16 cellular contexts compared by ENCODE assay signal in the genomic region with DNA sequence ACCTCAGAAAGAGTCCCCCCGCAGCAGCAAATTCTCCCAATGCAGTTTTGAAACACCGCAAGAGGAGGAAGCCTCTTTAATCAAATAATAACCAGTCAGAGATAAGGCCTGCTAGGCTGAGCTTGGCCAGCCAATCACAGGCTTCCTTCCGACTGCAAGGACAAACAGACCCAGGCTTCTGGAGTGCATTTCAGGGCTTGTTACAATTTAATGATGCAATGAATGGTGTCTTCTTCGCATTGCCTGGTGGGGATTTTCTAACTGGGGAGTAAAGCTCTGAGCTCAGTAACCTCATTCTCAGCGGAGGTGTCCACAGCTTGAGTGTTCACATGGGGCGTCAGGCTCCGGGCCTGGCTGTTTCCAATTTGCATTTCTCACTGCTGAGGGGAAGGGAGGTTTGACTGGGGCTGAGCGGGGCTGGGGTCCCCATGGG. TPM values are rescaled to one million over a fixed set of nuclear protein-coding genes. Genes with fewer than 3 reads are reported as not detected.
DNase-seq lines count a peak whose midpoint lies in the region; ATAC-seq and TF ChIP-seq lines count a peak whose summit lies in the region.
"Had no signal": no experiment of that assay in that cellular context is flagged by ENCODE, and none has a peak within 500 bp of the region (broad histone marks: within the 10 kb centered on the region; RNA-seq: fewer than 3 reads in every experiment).

No MANE protein-coding gene starts in this region.

- DNase-seq in Caco-2 (peak; percentile 60 to 76), adipocyte (ENCODE audit: low read depth) (no peak), right lobe of liver (peak; percentile 83 to 94 (median 93)), activated T-cell treated with anti-CD3 and anti-CD28 coated beads for 4 hours (no peak)
- no peak for DNase-seq in natural killer cell treated with Interleukin-12 subunit alpha and Interleukin-12 subunit beta and Interleukin-15 and Interleukin-18, amount 100 ng/mL, for 72 hours (ENCODE audit: low spot score)
- DNase-seq: activated naive CD4-positive, alpha-beta T cell treated with Interleukin-2 at 50 U/mL for 16 hours; brain microvascular endothelial cell; NCI-H1092; NCI-H2227 treated with DMSO at 0.1 percent for 48 hours; nephron progenitor cell; stimulated activated CD4-positive, alpha-beta T cell treated with anti-CD3 and anti-CD28 coated beads, Interleukin-2, amount 100 ng/mL, for 48 hours had no signal

- peak overlapping the region; percentile 39 for H3K4me3 Mint-ChIP-seq in Caco-2 (ENCODE audit: unreplicated experiment)
- no peak overlapping the region for H3K4me3 Mint-ChIP-seq in natural killer cell treated with Interleukin-12 subunit alpha and Interleukin-12 subunit beta and Interleukin-15 and Interleukin-18, amount 100 ng/mL, for 72 hours
- H3K4me3 Mint-ChIP-seq: nephron progenitor cell had no signal

- no TSS peak for BruUV-seq in Caco-2 (replicated peaks; lab: Mats Ljungman, UMichigan)

- H3K36me3 Mint-ChIP-seq in Caco-2 (ENCODE audit: insufficient read depth, unreplicated experiment): no peaks in the 10 kb centered on the region
- H3K36me3 Mint-ChIP-seq in natural killer cell treated with Interleukin-12 subunit alpha and Interleukin-12 subunit beta and Interleukin-15 and Interleukin-18, amount 100 ng/mL, for 72 hours: no peaks in the 10 kb centered on the region

- POLR2A ChIA-PET in Caco-2 (lab: Charles Lee): interaction anchor here (0.7 to 1.0 kb wide), 2 partner anchors 36 to 93 kb away, joined by 3 read pairs; no protein-coding TSS in a partner anchor

- peaks cover 14% of the 10 kb centered on the region for H3K4me1 ChIP-seq in Caco-2
- H3K4me1 ChIP-seq in adipocyte (ENCODE audit: control insufficient read depth, insufficient read depth, low read length): peaks cover 19% of the 10 kb centered on the region
- H3K4me1 ChIP-seq in right lobe of liver: peaks cover 0 to 43% (median 11%) of the 10 kb centered on the region in 4 donors
- H3K4me1 ChIP-seq: upper lobe of left lung had no signal

- H3K4me1 Mint-ChIP-seq in Caco-2 (ENCODE audit: low read depth, unreplicated experiment): peaks cover 13% of the 10 kb centered on the region
- H3K4me1 Mint-ChIP-seq in natural killer cell treated with Interleukin-12 subunit alpha and Interleukin-12 subunit beta and Interleukin-15 and Interleukin-18, amount 100 ng/mL, for 72 hours (ENCODE audit: low read depth in 2 of 2): no peaks in the 10 kb centered on the region

- TF ChIP-seq CTCF in Caco-2 (IDR thresholded peaks at IDR 0.05; ENCODE audit: insufficient read depth in 1 of 2, low read depth in 1 of 2, low read length in 1 of 2, severe bottlenecking in 1 of 2, unreplicated experiment in 1 of 2) (no peak), right lobe of liver (IDR thresholded peaks at IDR 0.05) (no peak)

- 4% methylated on average over 4 of the region's 8 CpGs for WGBS in right lobe of liver (ENCODE audit: insufficient coverage, low coverage, low lambda C conversion rate, missing lambda C conversion rate)

- peak overlapping the region; percentile 69 to 90 (median 72) for H3K27ac ChIP-seq in right lobe of liver
- H3K27ac ChIP-seq: brain microvascular endothelial cell had no signal

- no peaks in the 10 kb centered on the region for H3K27me3 ChIP-seq in Caco-2 (replicated peaks; ENCODE audit: control insufficient read depth, insufficient read depth, low read length)
- H3K27me3 ChIP-seq in adipocyte (replicated peaks; ENCODE audit: control insufficient read depth, insufficient read depth, low read length): no peaks in the 10 kb centered on the region
- no peaks in the 10 kb centered on the region for H3K27me3 ChIP-seq in right lobe of liver
- H3K27me3 ChIP-seq: brain microvascular endothelial cell, upper lobe of left lung had no signal

- peaks cover 2% of the 10 kb centered on the region for H3K9me3 Mint-ChIP-seq in Caco-2 (ENCODE audit: unreplicated experiment)
- H3K9me3 Mint-ChIP-seq in natural killer cell treated with Interleukin-12 subunit alpha and Interleukin-12 subunit beta and Interleukin-15 and Interleukin-18, amount 100 ng/mL, for 72 hours: no peaks in the 10 kb centered on the region
- H3K9me3 Mint-ChIP-seq: IgD-negative memory B cell had no signal

- H3K4me3 ChIP-seq in Caco-2 (ENCODE audit: low read depth, low read length) (0 out of 2 replicates have a peak overlapping the region, but pooled peaks have one; percentile 6), adipocyte (ENCODE audit: low read length) (peak overlapping the region; percentile 75), right lobe of liver (peak overlapping the region; percentile 48 to 73 (median 49))

- peak overlapping the region; percentile 81 for H3K27ac Mint-ChIP-seq in Caco-2 (ENCODE audit: unreplicated experiment)
- no peak overlapping the region for H3K27ac Mint-ChIP-seq in natural killer cell treated with Interleukin-12 subunit alpha and Interleukin-12 subunit beta and Interleukin-15 and Interleukin-18, amount 100 ng/mL, for 72 hours
- H3K27ac Mint-ChIP-seq: nephron progenitor cell had no signal

- peak overlapping the region; percentile 89 for H3K9ac ChIP-seq in adipocyte (ENCODE audit: low read length)

- H3K36me3 ChIP-seq in Caco-2 (ENCODE audit: control insufficient read depth, insufficient read depth, low read length) (no peaks in the 10 kb centered on the region), adipocyte (ENCODE audit: control insufficient read depth, insufficient read depth, low read length, severe bottlenecking) (peaks cover 26% of the 10 kb centered on the region), right lobe of liver (peaks cover 0 to 14% (median 2%) of the 10 kb centered on the region in 4 donors)
- H3K36me3 ChIP-seq: brain microvascular endothelial cell, upper lobe of left lung had no signal

- peak; percentile 72 for TF ChIP-seq POLR2A in right lobe of liver (IDR thresholded peaks at IDR 0.05)

- CTCF ChIA-PET in Caco-2 (lab: Charles Lee): interaction anchor here (0.6 to 1.1 kb wide), 2 partner anchors 78 to 92 kb away, joined by 3 to 4 read pairs; no protein-coding TSS in a partner anchor

- H3K9me3 ChIP-seq in Caco-2 (peaks cover 11% of the 10 kb centered on the region), adipocyte (ENCODE audit: control insufficient read depth, low read length) (peaks cover 10% of the 10 kb centered on the region), right lobe of liver (no peaks in the 10 kb centered on the region)

- H3K27me3 Mint-ChIP-seq in Caco-2 (ENCODE audit: insufficient read depth, unreplicated experiment): no peaks in the 10 kb centered on the region
- peaks cover 19 to 34% of the 10 kb centered on the region in 2 donors for H3K27me3 Mint-ChIP-seq in natural killer cell treated with Interleukin-12 subunit alpha and Interleukin-12 subunit beta and Interleukin-15 and Interleukin-18, amount 100 ng/mL, for 72 hours

- peak; percentile 37 for ATAC-seq in HG02870 (IDR thresholded peaks at IDR 0.05; ENCODE audit: unreplicated experiment)
- ATAC-seq in right lobe of liver: peak; percentile 83 to 92 (median 88)
- ATAC-seq in GM18517 (IDR thresholded peaks at IDR 0.05; ENCODE audit: unreplicated experiment): no peak
- ATAC-seq in HG02571 (IDR thresholded peaks at IDR 0.05; ENCODE audit: unreplicated experiment): no peak
- ATAC-seq in natural killer cell treated with Interleukin-12 subunit alpha and Interleukin-12 subunit beta and Interleukin-15 and Interleukin-18, amount 100 ng/mL, for 72 hours: no peak

- intact Hi-C loops in Caco-2 (cut with micrococcal nuclease; ENCODE audit: unreplicated experiment): loop anchor here (1.0 kb wide), 1 partner anchor 46 kb away; no protein-coding TSS in a partner anchor
- intact Hi-C loops in right lobe of liver (cut with DNase I): no loop called here

RNA-seq across cellular contexts. Expression of gene GPAM, which starts 31.8 kb away (rescaled TPM):
- total RNA-seq in Caco-2 (2022) (40.2 and 44.4 TPM in 2 replicates), right lobe of liver (100 to 1,000 TPM in 2 of 6 experiments, 10 to 100 TPM in 4; 78.8 to 340 (median 90.3) TPM)
- 10 to 100 TPM in 1 of 2 donors, 1 to 10 TPM in 1; 9.8 to 10.4 TPM for total RNA-seq in natural killer cell treated with Interleukin-12 subunit alpha and Interleukin-12 subunit beta and Interleukin-15 and Interleukin-18, amount 100 ng/mL, for 72 hours

Comparison
In these comparisons a context has a peak if more than half of its experiments do, and no peak if none do; other contexts are left out.
1. DNase-seq: peak in Caco-2 (2 of 2) and right lobe of liver (3 of 3); none in adipocyte (single experiment), activated T-cell treated with anti-CD3 and anti-CD28 coated beads for 4 hours (single experiment) and natural killer cell treated with Interleukin-12 subunit alpha and Interleukin-12 subunit beta and Interleukin-15 and Interleukin-18, amount 100 ng/mL, for 72 hours (single experiment).
2. H3K4me3 ChIP-seq: peak in every context shown above with its lines; median percentile 75 in adipocyte; 49 in right lobe of liver; 6 in Caco-2.
3. ATAC-seq: peak in HG02870 (single experiment) and right lobe of liver (4 of 4); none in GM18517 (single experiment), HG02571 (single experiment) and natural killer cell treated with Interleukin-12 subunit alpha and Interleukin-12 subunit beta and Interleukin-15 and Interleukin-18, amount 100 ng/mL, for 72 hours (0 of 2).